ENCODE assay signal across 20 cellular contexts in the genomic region with DNA sequence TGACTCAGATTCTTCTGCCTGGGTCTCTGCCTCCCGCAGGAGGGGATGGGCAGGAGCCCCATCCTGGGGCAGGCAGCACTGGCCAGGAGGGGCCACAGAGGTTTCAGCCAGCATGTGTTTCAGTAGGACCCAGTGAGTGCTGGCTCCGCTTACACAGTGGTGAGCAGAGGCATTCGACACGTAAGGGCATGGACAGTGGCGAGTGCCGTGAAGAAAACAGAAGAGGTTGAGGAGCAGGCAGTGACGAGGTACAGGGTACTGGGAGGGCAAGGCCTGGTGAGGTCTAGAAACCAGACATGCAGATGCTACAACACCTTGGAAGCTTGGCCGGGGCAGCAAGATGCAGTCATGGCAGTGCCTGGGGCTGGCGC. TPM values are rescaled to one million over a fixed set of nuclear protein-coding genes. Genes with fewer than 3 reads are reported as not detected.
"Had no signal": no experiment of that assay in that cellular context is flagged by ENCODE, and none has a peak within 500 bp of the region (broad histone marks: within the 10 kb centered on the region; RNA-seq: fewer than 3 reads in every experiment).

No MANE protein-coding gene starts in this region.

- H3K4me3 Mint-ChIP-seq: activated B cell treated with CpG ODN at 0.5 μM for 24 hours; activated CD8-positive, alpha-beta T cell treated with anti-CD3 and anti-CD28 coated beads, Interleukin-2, amount 10 ng/mL, durations not matched to agents 7 days and 5 days; central memory CD8-positive, alpha-beta T cell; neural crest cell had no signal

- H3K9me3 Mint-ChIP-seq: activated B cell treated with CpG ODN at 0.5 μM for 24 hours; activated naive CD4-positive, alpha-beta T cell treated with anti-CD3 and anti-CD28 coated beads, Interleukin-2, amount 50 U/mL, for 72 hours; central memory CD8-positive, alpha-beta T cell; neural crest cell had no signal

- H2AFZ ChIP-seq: hepatocyte had no signal

- DNase-seq: activated B cell treated with CpG ODN at 0.5 μM for 24 hours; activated CD4-positive, alpha-beta T cell treated with anti-CD3 and anti-CD28 coated beads for 48 hours; activated CD8-positive, alpha-beta memory T cell treated with anti-CD3 and anti-CD28 coated beads, Interleukin-2, amount 50 U/mL, for 4 hours; activated CD8-positive, alpha-beta T cell treated with anti-CD3 and anti-CD28 coated beads, Interleukin-2, amount 10 ng/mL, durations not matched to agents 7 days and 5 days; activated effector memory CD4-positive, alpha-beta T cell treated with anti-CD3 and anti-CD28 coated beads, Interleukin-2, amount 50 U/mL, for 16 hours; activated T-cell treated with anti-CD3 and anti-CD28 coated beads, Interleukin-2, amount 50 U/mL, for 48 hours; body of pancreas; dermis blood vessel endothelial cell; erythroblast; gastrocnemius medialis; ovary; stimulated activated CD4-positive, alpha-beta T cell treated with anti-CD3 and anti-CD28 coated beads, Interleukin-1b, Interleukin-23, amount 100 ng/mL, for 48 hours; T-helper 2 cell had no signal

- H3K4me1 ChIP-seq: body of pancreas, gastrocnemius medialis had no signal

- H3K36me3 ChIP-seq: gastrocnemius medialis, ovary had no signal

- FAIRE-seq: keratinocyte, urothelium cell line had no signal

- ATAC-seq: activated CD8-positive, alpha-beta T cell treated with anti-CD3 and anti-CD28 coated beads, Interleukin-2, amount 10 ng/mL, durations not matched to agents 7 days and 5 days; activated naive CD4-positive, alpha-beta T cell treated with anti-CD3 and anti-CD28 coated beads, Interleukin-2, amount 50 U/mL, for 72 hours; body of pancreas; gastrocnemius medialis; left lobe of liver had no signal

- H3K4me1 Mint-ChIP-seq: activated B cell treated with CpG ODN at 0.5 μM for 24 hours; central memory CD8-positive, alpha-beta T cell had no signal

- H3K9me3 ChIP-seq: body of pancreas, gastrocnemius medialis, ovary had no signal

- H3K27me3 ChIP-seq: body of pancreas, gastrocnemius medialis, hepatocyte, ovary had no signal

- H3K27ac Mint-ChIP-seq: activated B cell treated with CpG ODN at 0.5 μM for 24 hours; activated CD8-positive, alpha-beta T cell treated with anti-CD3 and anti-CD28 coated beads, Interleukin-2, amount 10 ng/mL, durations not matched to agents 7 days and 5 days; activated naive CD4-positive, alpha-beta T cell treated with anti-CD3 and anti-CD28 coated beads, Interleukin-2, amount 50 U/mL, for 72 hours had no signal

- H3K4me3 ChIP-seq: body of pancreas, gastrocnemius medialis, hepatocyte, ovary had no signal

- H3K27ac ChIP-seq: body of pancreas, gastrocnemius medialis, hepatocyte, ovary had no signal

- H3K4me2 ChIP-seq: hepatocyte had no signal

- H3K36me3 Mint-ChIP-seq: activated naive CD4-positive, alpha-beta T cell treated with anti-CD3 and anti-CD28 coated beads, Interleukin-2, amount 50 U/mL, for 72 hours had no signal

- H3K79me2 ChIP-seq: hepatocyte had no signal

RNA-seq across cellular contexts. Expression of a gene that starts 41.5 kb away (rescaled TPM):
- total RNA-seq: activated CD8-positive, alpha-beta T cell treated with anti-CD3 and anti-CD28 coated beads, Interleukin-2, amount 10 ng/mL, durations not matched to agents 7 days and 5 days; left lobe of liver had no signal
